1 cellular context compared by ENCODE assay signal in genomic region chr6:2966347-2966746, GRCh38.
TF ChIP-seq lines count a peak whose summit lies in the region.

No MANE protein-coding gene starts in this region.

TF ChIP-seq in K562, 482 proteins besides CTCF, POLR2A, EP300 and RAD21 (continued from another document):
- no peak for TF ChIP-seq ZNF143 (CRISPR knock-in tag; IDR thresholded peaks at IDR 0.05)
- TF ChIP-seq, protein P1, sequence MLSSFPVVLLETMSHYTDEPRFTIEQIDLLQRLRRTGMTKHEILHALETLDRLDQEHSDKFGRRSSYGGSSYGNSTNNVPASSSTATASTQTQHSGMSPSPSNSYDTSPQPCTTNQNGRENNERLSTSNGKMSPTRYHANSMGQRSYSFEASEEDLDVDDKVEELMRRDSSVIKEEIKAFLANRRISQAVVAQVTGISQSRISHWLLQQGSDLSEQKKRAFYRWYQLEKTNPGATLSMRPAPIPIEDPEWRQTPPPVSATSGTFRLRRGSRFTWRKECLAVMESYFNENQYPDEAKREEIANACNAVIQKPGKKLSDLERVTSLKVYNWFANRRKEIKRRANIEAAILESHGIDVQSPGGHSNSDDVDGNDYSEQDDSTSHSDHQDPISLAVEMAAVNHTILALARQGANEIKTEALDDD (IDR thresholded peaks at IDR 0.05) = 0 out of 2 replicates have a peak, but pooled peaks have one; percentile 44
- TF ChIP-seq, protein P2, sequence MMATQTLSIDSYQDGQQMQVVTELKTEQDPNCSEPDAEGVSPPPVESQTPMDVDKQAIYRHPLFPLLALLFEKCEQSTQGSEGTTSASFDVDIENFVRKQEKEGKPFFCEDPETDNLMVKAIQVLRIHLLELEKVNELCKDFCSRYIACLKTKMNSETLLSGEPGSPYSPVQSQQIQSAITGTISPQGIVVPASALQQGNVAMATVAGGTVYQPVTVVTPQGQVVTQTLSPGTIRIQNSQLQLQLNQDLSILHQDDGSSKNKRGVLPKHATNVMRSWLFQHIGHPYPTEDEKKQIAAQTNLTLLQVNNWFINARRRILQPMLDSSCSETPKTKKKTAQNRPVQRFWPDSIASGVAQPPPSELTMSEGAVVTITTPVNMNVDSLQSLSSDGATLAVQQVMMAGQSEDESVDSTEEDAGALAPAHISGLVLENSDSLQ (IDR thresholded peaks at IDR 0.05) = no peak
- TF ChIP-seq ZNF445 (CRISPR knock-in tag; IDR thresholded peaks at IDR 0.05; ENCODE audit: low read depth) = no peak
- peak; percentile 60 for TF ChIP-seq USF1 (CRISPR knock-in tag; IDR thresholded peaks at IDR 0.05)
- TF ChIP-seq SMAD1 (IDR thresholded peaks at IDR 0.05; ENCODE audit: low read depth, low read length, partially characterized antibody) = no peak
- TF ChIP-seq HOXB6 (CRISPR knock-in tag; IDR thresholded peaks at IDR 0.05; ENCODE audit: borderline replicate concordance) = no peak
- TF ChIP-seq BRD9 (IDR thresholded peaks at IDR 0.05; ENCODE audit: low read depth, partially characterized antibody) = peak; percentile 18
- no peak for TF ChIP-seq HNRNPUL1 (IDR thresholded peaks at IDR 0.05; ENCODE audit: low read length)
- no peak for TF ChIP-seq RBBP5 (IDR thresholded peaks at IDR 0.05; ENCODE audit: borderline replicate concordance, insufficient read depth, low read length, poor library complexity, severe bottlenecking)
- no peak for TF ChIP-seq CHD2 (IDR thresholded peaks at IDR 0.05; ENCODE audit: low read depth, low read length)
- no peak for TF ChIP-seq MYNN (IDR thresholded peaks at IDR 0.05)
- TF ChIP-seq MYNN (CRISPR knock-in tag; IDR thresholded peaks at IDR 0.05) = no peak
- no peak for TF ChIP-seq NFIC (IDR thresholded peaks at IDR 0.05)
- TF ChIP-seq L3MBTL2 (IDR thresholded peaks at IDR 0.05) = peak; percentile 86
- no peak for TF ChIP-seq PBX2 (CRISPR knock-in tag; IDR thresholded peaks at IDR 0.05; ENCODE audit: low read depth)
- no peak for TF ChIP-seq PBX2 (tag; conservative IDR thresholded peaks at IDR 0.05; ENCODE audit: low read depth)
TF ChIP-seq in K562: peak in this region for 28.
